1 cellular context compared by ENCODE assay signal in the genomic region with DNA sequence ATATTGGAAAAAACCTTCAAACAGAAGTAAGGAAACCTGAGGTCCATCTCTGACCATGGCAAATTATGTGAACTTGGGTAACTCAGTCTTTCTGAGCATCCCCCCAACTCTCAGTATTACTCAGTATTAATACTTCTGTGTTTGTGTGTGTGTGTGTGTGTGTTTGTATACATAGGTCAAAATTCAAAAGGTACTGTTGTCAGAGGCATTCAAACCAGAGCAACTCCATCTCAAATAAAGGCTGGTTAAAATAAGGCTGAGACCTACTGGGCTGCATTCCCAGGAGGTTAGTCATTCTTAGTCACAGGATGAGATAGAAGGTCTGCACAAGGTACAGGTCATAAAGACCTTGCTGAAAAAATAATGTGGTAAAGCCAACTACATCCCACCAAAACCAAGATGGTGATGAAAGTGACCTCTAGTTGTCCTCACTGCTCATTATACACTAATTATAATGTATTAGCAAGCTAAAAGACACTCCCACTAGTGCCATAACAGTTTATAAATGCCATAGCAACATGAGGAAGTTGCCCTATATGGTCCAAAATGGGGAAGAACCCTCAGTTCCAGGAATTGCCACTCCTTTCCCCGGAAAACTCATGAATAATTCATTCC.
A peak's percentile ranks its signal among the peaks of the same experiment; 100 is the strongest.
TF ChIP-seq lines count a peak whose summit lies in the region.

No MANE protein-coding gene starts in this region.

TF ChIP-seq in K562, 482 proteins besides CTCF, POLR2A, EP300 and RAD21 (continued from another document):
- TF ChIP-seq, protein P1, sequence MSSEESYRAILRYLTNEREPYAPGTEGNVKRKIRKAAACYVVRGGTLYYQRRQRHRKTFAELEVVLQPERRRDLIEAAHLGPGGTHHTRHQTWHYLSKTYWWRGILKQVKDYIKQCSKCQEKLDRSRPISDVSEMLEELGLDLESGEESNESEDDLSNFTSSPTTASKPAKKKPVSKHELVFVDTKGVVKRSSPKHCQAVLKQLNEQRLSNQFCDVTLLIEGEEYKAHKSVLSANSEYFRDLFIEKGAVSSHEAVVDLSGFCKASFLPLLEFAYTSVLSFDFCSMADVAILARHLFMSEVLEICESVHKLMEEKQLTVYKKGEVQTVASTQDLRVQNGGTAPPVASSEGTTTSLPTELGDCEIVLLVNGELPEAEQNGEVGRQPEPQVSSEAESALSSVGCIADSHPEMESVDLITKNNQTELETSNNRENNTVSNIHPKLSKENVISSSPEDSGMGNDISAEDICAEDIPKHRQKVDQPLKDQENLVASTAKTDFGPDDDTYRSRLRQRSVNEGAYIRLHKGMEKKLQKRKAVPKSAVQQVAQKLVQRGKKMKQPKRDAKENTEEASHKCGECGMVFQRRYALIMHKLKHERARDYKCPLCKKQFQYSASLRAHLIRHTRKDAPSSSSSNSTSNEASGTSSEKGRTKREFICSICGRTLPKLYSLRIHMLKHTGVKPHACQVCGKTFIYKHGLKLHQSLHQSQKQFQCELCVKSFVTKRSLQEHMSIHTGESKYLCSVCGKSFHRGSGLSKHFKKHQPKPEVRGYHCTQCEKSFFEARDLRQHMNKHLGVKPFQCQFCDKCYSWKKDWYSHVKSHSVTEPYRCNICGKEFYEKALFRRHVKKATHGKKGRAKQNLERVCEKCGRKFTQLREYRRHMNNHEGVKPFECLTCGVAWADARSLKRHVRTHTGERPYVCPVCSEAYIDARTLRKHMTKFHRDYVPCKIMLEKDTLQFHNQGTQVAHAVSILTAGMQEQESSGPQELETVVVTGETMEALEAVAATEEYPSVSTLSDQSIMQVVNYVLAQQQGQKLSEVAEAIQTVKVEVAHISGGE (CRISPR knock-in tag; IDR thresholded peaks at IDR 0.05), result 0 out of 6 replicates have a peak, but pooled peaks of 1 of the 3 experiments have one; percentile 48
- TF ChIP-seq ZNF121 (CRISPR knock-in tag; conservative IDR thresholded peaks at IDR 0.05), result no peak
- no peak for TF ChIP-seq RBBP5 (IDR thresholded peaks at IDR 0.05; ENCODE audit: borderline replicate concordance, insufficient read depth, low read length, poor library complexity, severe bottlenecking)
- TF ChIP-seq TEAD1 (CRISPR knock-in tag; IDR thresholded peaks at IDR 0.05), result peak; percentile 77; a peak in 2 of 4 replicates
- no peak for TF ChIP-seq U2AF2 (optimal IDR thresholded peaks at IDR 0.05; ENCODE audit: low read depth, low read length)
- TF ChIP-seq, protein P2, sequence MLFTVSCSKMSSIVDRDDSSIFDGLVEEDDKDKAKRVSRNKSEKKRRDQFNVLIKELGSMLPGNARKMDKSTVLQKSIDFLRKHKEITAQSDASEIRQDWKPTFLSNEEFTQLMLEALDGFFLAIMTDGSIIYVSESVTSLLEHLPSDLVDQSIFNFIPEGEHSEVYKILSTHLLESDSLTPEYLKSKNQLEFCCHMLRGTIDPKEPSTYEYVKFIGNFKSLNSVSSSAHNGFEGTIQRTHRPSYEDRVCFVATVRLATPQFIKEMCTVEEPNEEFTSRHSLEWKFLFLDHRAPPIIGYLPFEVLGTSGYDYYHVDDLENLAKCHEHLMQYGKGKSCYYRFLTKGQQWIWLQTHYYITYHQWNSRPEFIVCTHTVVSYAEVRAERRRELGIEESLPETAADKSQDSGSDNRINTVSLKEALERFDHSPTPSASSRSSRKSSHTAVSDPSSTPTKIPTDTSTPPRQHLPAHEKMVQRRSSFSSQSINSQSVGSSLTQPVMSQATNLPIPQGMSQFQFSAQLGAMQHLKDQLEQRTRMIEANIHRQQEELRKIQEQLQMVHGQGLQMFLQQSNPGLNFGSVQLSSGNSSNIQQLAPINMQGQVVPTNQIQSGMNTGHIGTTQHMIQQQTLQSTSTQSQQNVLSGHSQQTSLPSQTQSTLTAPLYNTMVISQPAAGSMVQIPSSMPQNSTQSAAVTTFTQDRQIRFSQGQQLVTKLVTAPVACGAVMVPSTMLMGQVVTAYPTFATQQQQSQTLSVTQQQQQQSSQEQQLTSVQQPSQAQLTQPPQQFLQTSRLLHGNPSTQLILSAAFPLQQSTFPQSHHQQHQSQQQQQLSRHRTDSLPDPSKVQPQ (CRISPR knock-in tag; IDR thresholded peaks at IDR 0.05; ENCODE audit: borderline replicate concordance), result no peak
- TF ChIP-seq, protein P3, sequence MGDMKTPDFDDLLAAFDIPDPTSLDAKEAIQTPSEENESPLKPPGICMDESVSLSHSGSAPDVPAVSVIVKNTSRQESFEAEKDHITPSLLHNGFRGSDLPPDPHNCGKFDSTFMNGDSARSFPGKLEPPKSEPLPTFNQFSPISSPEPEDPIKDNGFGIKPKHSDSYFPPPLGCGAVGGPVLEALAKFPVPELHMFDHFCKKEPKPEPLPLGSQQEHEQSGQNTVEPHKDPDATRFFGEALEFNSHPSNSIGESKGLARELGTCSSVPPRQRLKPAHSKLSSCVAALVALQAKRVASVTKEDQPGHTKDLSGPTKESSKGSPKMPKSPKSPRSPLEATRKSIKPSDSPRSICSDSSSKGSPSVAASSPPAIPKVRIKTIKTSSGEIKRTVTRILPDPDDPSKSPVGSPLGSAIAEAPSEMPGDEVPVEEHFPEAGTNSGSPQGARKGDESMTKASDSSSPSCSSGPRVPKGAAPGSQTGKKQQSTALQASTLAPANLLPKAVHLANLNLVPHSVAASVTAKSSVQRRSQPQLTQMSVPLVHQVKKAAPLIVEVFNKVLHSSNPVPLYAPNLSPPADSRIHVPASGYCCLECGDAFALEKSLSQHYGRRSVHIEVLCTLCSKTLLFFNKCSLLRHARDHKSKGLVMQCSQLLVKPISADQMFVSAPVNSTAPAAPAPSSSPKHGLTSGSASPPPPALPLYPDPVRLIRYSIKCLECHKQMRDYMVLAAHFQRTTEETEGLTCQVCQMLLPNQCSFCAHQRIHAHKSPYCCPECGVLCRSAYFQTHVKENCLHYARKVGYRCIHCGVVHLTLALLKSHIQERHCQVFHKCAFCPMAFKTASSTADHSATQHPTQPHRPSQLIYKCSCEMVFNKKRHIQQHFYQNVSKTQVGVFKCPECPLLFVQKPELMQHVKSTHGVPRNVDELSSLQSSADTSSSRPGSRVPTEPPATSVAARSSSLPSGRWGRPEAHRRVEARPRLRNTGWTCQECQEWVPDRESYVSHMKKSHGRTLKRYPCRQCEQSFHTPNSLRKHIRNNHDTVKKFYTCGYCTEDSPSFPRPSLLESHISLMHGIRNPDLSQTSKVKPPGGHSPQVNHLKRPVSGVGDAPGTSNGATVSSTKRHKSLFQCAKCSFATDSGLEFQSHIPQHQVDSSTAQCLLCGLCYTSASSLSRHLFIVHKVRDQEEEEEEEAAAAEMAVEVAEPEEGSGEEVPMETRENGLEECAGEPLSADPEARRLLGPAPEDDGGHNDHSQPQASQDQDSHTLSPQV (IDR thresholded peaks at IDR 0.05), result no peak
- TF ChIP-seq, protein P4, sequence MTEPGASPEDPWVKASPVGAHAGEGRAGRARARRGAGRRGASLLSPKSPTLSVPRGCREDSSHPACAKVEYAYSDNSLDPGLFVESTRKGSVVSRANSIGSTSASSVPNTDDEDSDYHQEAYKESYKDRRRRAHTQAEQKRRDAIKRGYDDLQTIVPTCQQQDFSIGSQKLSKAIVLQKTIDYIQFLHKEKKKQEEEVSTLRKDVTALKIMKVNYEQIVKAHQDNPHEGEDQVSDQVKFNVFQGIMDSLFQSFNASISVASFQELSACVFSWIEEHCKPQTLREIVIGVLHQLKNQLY (CRISPR knock-in tag; conservative IDR thresholded peaks at IDR 0.05), result no peak
- TF ChIP-seq, protein P5, sequence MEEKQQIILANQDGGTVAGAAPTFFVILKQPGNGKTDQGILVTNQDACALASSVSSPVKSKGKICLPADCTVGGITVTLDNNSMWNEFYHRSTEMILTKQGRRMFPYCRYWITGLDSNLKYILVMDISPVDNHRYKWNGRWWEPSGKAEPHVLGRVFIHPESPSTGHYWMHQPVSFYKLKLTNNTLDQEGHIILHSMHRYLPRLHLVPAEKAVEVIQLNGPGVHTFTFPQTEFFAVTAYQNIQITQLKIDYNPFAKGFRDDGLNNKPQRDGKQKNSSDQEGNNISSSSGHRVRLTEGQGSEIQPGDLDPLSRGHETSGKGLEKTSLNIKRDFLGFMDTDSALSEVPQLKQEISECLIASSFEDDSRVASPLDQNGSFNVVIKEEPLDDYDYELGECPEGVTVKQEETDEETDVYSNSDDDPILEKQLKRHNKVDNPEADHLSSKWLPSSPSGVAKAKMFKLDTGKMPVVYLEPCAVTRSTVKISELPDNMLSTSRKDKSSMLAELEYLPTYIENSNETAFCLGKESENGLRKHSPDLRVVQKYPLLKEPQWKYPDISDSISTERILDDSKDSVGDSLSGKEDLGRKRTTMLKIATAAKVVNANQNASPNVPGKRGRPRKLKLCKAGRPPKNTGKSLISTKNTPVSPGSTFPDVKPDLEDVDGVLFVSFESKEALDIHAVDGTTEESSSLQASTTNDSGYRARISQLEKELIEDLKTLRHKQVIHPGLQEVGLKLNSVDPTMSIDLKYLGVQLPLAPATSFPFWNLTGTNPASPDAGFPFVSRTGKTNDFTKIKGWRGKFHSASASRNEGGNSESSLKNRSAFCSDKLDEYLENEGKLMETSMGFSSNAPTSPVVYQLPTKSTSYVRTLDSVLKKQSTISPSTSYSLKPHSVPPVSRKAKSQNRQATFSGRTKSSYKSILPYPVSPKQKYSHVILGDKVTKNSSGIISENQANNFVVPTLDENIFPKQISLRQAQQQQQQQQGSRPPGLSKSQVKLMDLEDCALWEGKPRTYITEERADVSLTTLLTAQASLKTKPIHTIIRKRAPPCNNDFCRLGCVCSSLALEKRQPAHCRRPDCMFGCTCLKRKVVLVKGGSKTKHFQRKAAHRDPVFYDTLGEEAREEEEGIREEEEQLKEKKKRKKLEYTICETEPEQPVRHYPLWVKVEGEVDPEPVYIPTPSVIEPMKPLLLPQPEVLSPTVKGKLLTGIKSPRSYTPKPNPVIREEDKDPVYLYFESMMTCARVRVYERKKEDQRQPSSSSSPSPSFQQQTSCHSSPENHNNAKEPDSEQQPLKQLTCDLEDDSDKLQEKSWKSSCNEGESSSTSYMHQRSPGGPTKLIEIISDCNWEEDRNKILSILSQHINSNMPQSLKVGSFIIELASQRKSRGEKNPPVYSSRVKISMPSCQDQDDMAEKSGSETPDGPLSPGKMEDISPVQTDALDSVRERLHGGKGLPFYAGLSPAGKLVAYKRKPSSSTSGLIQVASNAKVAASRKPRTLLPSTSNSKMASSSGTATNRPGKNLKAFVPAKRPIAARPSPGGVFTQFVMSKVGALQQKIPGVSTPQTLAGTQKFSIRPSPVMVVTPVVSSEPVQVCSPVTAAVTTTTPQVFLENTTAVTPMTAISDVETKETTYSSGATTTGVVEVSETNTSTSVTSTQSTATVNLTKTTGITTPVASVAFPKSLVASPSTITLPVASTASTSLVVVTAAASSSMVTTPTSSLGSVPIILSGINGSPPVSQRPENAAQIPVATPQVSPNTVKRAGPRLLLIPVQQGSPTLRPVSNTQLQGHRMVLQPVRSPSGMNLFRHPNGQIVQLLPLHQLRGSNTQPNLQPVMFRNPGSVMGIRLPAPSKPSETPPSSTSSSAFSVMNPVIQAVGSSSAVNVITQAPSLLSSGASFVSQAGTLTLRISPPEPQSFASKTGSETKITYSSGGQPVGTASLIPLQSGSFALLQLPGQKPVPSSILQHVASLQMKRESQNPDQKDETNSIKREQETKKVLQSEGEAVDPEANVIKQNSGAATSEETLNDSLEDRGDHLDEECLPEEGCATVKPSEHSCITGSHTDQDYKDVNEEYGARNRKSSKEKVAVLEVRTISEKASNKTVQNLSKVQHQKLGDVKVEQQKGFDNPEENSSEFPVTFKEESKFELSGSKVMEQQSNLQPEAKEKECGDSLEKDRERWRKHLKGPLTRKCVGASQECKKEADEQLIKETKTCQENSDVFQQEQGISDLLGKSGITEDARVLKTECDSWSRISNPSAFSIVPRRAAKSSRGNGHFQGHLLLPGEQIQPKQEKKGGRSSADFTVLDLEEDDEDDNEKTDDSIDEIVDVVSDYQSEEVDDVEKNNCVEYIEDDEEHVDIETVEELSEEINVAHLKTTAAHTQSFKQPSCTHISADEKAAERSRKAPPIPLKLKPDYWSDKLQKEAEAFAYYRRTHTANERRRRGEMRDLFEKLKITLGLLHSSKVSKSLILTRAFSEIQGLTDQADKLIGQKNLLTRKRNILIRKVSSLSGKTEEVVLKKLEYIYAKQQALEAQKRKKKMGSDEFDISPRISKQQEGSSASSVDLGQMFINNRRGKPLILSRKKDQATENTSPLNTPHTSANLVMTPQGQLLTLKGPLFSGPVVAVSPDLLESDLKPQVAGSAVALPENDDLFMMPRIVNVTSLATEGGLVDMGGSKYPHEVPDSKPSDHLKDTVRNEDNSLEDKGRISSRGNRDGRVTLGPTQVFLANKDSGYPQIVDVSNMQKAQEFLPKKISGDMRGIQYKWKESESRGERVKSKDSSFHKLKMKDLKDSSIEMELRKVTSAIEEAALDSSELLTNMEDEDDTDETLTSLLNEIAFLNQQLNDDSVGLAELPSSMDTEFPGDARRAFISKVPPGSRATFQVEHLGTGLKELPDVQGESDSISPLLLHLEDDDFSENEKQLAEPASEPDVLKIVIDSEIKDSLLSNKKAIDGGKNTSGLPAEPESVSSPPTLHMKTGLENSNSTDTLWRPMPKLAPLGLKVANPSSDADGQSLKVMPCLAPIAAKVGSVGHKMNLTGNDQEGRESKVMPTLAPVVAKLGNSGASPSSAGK (IDR thresholded peaks at IDR 0.05), result no peak
